In genomic region chr15:63611217-63611616, GRCh38 we compare ENCODE assay signal across 8 cellular contexts. TPM values are rescaled to one million over a fixed set of nuclear protein-coding genes. Genes with fewer than 3 reads are reported as not detected.
DNase-seq lines count a peak whose midpoint lies in the region; ATAC-seq, FAIRE-seq and TF ChIP-seq lines count a peak whose summit lies in the region.

No MANE protein-coding gene starts in this region.

- no peak for FAIRE-seq in HTR-8/SVneo (lab: Jason Lieb, UNC)

- no peak for TF ChIP-seq CTCF in type B pancreatic cell (conservative IDR thresholded peaks at IDR 0.05)

- no peak for ATAC-seq in HG03439 (IDR thresholded peaks at IDR 0.05; ENCODE audit: unreplicated experiment)

- no peaks in the 10 kb centered on the region for H3K9me3 Mint-ChIP-seq in activated naive CD4-positive, alpha-beta T cell treated with anti-CD3 and anti-CD28 coated beads, Interleukin-2, amount 50 U/mL, for 24 hours
- no peaks in the 10 kb centered on the region for H3K9me3 Mint-ChIP-seq in activated naive CD8-positive, alpha-beta T cell treated with anti-CD3 and anti-CD28 coated beads for 36 hours
- no peaks in the 10 kb centered on the region for H3K9me3 Mint-ChIP-seq in type B pancreatic cell

- peaks cover 27% of the 10 kb centered on the region for H3K4me1 Mint-ChIP-seq in activated naive CD4-positive, alpha-beta T cell treated with anti-CD3 and anti-CD28 coated beads, Interleukin-2, amount 50 U/mL, for 24 hours
- peaks cover 15% of the 10 kb centered on the region for H3K4me1 Mint-ChIP-seq in activated naive CD8-positive, alpha-beta T cell treated with anti-CD3 and anti-CD28 coated beads for 36 hours
- H3K4me1 Mint-ChIP-seq in type B pancreatic cell (ENCODE audit: unreplicated experiment) = peaks cover 21% of the 10 kb centered on the region

- no peaks in the 10 kb centered on the region for H3K27me3 Mint-ChIP-seq in activated naive CD4-positive, alpha-beta T cell treated with anti-CD3 and anti-CD28 coated beads, Interleukin-2, amount 50 U/mL, for 24 hours
- no peaks in the 10 kb centered on the region for H3K27me3 Mint-ChIP-seq in activated naive CD8-positive, alpha-beta T cell treated with anti-CD3 and anti-CD28 coated beads for 36 hours
- no peaks in the 10 kb centered on the region for H3K27me3 Mint-ChIP-seq in type B pancreatic cell

- no peak overlapping the region for H3K4me3 Mint-ChIP-seq in activated naive CD4-positive, alpha-beta T cell treated with anti-CD3 and anti-CD28 coated beads, Interleukin-2, amount 50 U/mL, for 24 hours
- no peak overlapping the region for H3K4me3 Mint-ChIP-seq in activated naive CD8-positive, alpha-beta T cell treated with anti-CD3 and anti-CD28 coated beads for 36 hours
- no peak overlapping the region for H3K4me3 Mint-ChIP-seq in type B pancreatic cell

- H3K27ac Mint-ChIP-seq in activated naive CD4-positive, alpha-beta T cell treated with anti-CD3 and anti-CD28 coated beads, Interleukin-2, amount 50 U/mL, for 24 hours = peak overlapping the region; percentile 93
- peak overlapping the region; percentile 88 for H3K27ac Mint-ChIP-seq in activated naive CD8-positive, alpha-beta T cell treated with anti-CD3 and anti-CD28 coated beads for 36 hours
- peak overlapping the region; percentile 44 for H3K27ac Mint-ChIP-seq in type B pancreatic cell

- no peak for DNase-seq in activated naive CD4-positive, alpha-beta T cell treated with Interleukin-2 at 50 U/mL for 16 hours
- no peak for DNase-seq in activated naive CD8-positive, alpha-beta T cell treated with anti-CD3 and anti-CD28 coated beads for 36 hours
- DNase-seq in myocyte (ENCODE audit: low read depth) (peak; percentile 86), type B pancreatic cell (ENCODE audit: extremely low spot score, unreplicated experiment) (no peak), HTR-8/SVneo (ENCODE audit: insufficient read length, low spot score) (no peak), COLO668 (lab: John Stamatoyannopoulos, UW; ENCODE audit: unreplicated experiment) (no peak)

- peaks cover 7% of the 10 kb centered on the region for H3K36me3 Mint-ChIP-seq in activated naive CD4-positive, alpha-beta T cell treated with anti-CD3 and anti-CD28 coated beads, Interleukin-2, amount 50 U/mL, for 24 hours
- H3K36me3 Mint-ChIP-seq in activated naive CD8-positive, alpha-beta T cell treated with anti-CD3 and anti-CD28 coated beads for 36 hours = peaks cover 7% of the 10 kb centered on the region
- H3K36me3 Mint-ChIP-seq in type B pancreatic cell = peaks cover 23% of the 10 kb centered on the region

RNA-seq across cellular contexts. Expression of gene FBXL22, which starts 14.0 kb away (rescaled TPM):
- under 1 TPM; 0.52 to 0.76 TPM for total RNA-seq in activated naive CD8-positive, alpha-beta T cell treated with anti-CD3 and anti-CD28 coated beads for 36 hours
- total RNA-seq in myocyte (26.5 and 39.5 TPM in 2 replicates), type B pancreatic cell (ENCODE audit: low replicate concordance) (0.45 and 1.1 TPM in 2 replicates)
- polyA plus RNA-seq in myocyte (2012) = 10.0 TPM

Comparison
In these comparisons a context has a peak if more than half of its experiments do, and no peak if none do; other contexts are left out.
1. RNA of gene FBXL22, which starts 14.0 kb away (total RNA-seq): 26.5 to 39.5 TPM in myocyte; 0.45 to 1.1 TPM in type B pancreatic cell and 0.52 to 0.76 TPM in activated naive CD8-positive, alpha-beta T cell treated with anti-CD3 and anti-CD28 coated beads for 36 hours; every median in the first group is over 10 times any median in the second.
2. Peak in every context shown above with its lines, with median percentiles within 50 percentile points of each other: H3K27ac Mint-ChIP-seq.